ENCODE assay signal across 1 cellular context in genomic region chr19:933553-933882, GRCh38.
TF ChIP-seq lines count a peak whose summit lies in the region.

No MANE protein-coding gene starts in this region.

TF ChIP-seq in GM12878, 131 proteins besides CTCF, POLR2A, EP300 and RAD21:
- no peak for TF ChIP-seq SUPT20H (IDR thresholded peaks at IDR 0.05; ENCODE audit: borderline replicate concordance, control insufficient read depth, low read depth, low read length)
- no peak for TF ChIP-seq POLR2AphosphoS5 (IDR thresholded peaks at IDR 0.05; ENCODE audit: low read length)
- TF ChIP-seq EGR1 (IDR thresholded peaks at IDR 0.05; ENCODE audit: borderline replicate concordance in 1 of 2, low read depth in 2 of 2, low read length in 2 of 2): no peak
- no peak for TF ChIP-seq RELA (IDR thresholded peaks at IDR 0.05; ENCODE audit: borderline replicate concordance, partially characterized antibody)
- TF ChIP-seq ATF7 (IDR thresholded peaks at IDR 0.05; ENCODE audit: low read depth): no peak
- TF ChIP-seq BHLHE40 (IDR thresholded peaks at IDR 0.05; ENCODE audit: borderline replicate concordance in 1 of 2, low read depth in 2 of 2, low read length in 1 of 2): no peak
- TF ChIP-seq BRCA1 (IDR thresholded peaks at IDR 0.05; ENCODE audit: low read depth, low read length): no peak
- no peak for TF ChIP-seq USF1 (IDR thresholded peaks at IDR 0.05; ENCODE audit: borderline replicate concordance, extremely low read length, insufficient read depth, low read depth, low read length)
- no peak for TF ChIP-seq SP1 (IDR thresholded peaks at IDR 0.05; ENCODE audit: low read depth, low read length)
- no peak for TF ChIP-seq CHD1 (IDR thresholded peaks at IDR 0.05; ENCODE audit: low read depth, low read length)
- TF ChIP-seq RBBP5 (conservative IDR thresholded peaks at IDR 0.05): no peak
- TF ChIP-seq MEF2A (IDR thresholded peaks at IDR 0.05; ENCODE audit: insufficient read depth, low read depth, low read length): no peak
- no peak for TF ChIP-seq MXI1 (IDR thresholded peaks at IDR 0.05; ENCODE audit: low read depth, low read length)
- no peak for TF ChIP-seq CEBPB (IDR thresholded peaks at IDR 0.05; ENCODE audit: borderline replicate concordance in 1 of 2, low read depth in 2 of 2, low read length in 2 of 2)
- TF ChIP-seq ZNF24 (IDR thresholded peaks at IDR 0.05): no peak
- TF ChIP-seq E4F1 (IDR thresholded peaks at IDR 0.05; ENCODE audit: borderline replicate concordance, partially characterized antibody): no peak
- TF ChIP-seq SMC3 (IDR thresholded peaks at IDR 0.05; ENCODE audit: borderline replicate concordance, low read length): no peak
- no peak for TF ChIP-seq MYB (IDR thresholded peaks at IDR 0.05; ENCODE audit: borderline replicate concordance, low read depth, low read length)
